Comparison of ENCODE assay signal across 14 cellular contexts in genomic region chr3:13674538-13675185, GRCh38.
DNase-seq lines count a peak whose midpoint lies in the region; ATAC-seq and TF ChIP-seq lines count a peak whose summit lies in the region.
"Had no signal": no experiment of that assay in that cellular context is flagged by ENCODE, and none has a peak within 500 bp of the region (broad histone marks: within the 10 kb centered on the region; RNA-seq: fewer than 3 reads in every experiment).

No MANE protein-coding gene starts in this region.

- POLR2A ChIA-PET in HEK293 (lab: Yijun Ruan, JAX), result no interaction called here

- no peak overlapping the region for H2BK15ac ChIP-seq in mesendoderm (replicated peaks; ENCODE audit: low read depth)

- H3K23ac ChIP-seq in mesendoderm (ENCODE audit: low read length), result peak overlapping the region; percentile 35

- WGBS in mesendoderm (ENCODE audit: extremely low coverage, insufficient coverage, low lambda C conversion rate), result no CpG with 5 or more reads among the region's 10 CpGs
- WGBS in aorta, 2 donors, result 46 to 67% methylated on average over 8 to 10 of the region's 10 CpGs

- H3K27ac ChIP-seq in HEK293 (ENCODE audit: extremely low read depth, low read depth, low read length) (no peak overlapping the region), caudate nucleus (ENCODE audit: low read depth, low read length) (peak overlapping the region; percentile 36), mesendoderm (ENCODE audit: low read depth, low read length) (no peak overlapping the region), aorta (ENCODE audit: low read depth in 1 of 2, low read length in 2 of 2) (no peak overlapping the region)
- H3K27ac ChIP-seq: BLaER1 treated with 17β-estradiol and CSF1 and Interleukin-3, amounts not matched to agents 10 nM and 100 nM; HL-60 had no signal

- no peak overlapping the region for H3K4me3 ChIP-seq in HEK293 (ENCODE audit: low read depth, low read length)
- no peak overlapping the region for H3K4me3 ChIP-seq in mesendoderm (ENCODE audit: low read length)
- no peak overlapping the region for H3K4me3 ChIP-seq in aorta (ENCODE audit: low read length in 2 of 2)
- H3K4me3 ChIP-seq: BLaER1 treated with 17β-estradiol and CSF1 and Interleukin-3, amounts not matched to agents 10 nM and 100 nM; HAP-1 had no signal

- H3K18ac ChIP-seq in mesendoderm (ENCODE audit: low read length), result no peak overlapping the region

- CTCF ChIA-PET in HEK293 (lab: Yijun Ruan, JAX), result interaction anchor here (0.6 to 2.0 kb wide), 5 partner anchors 11 to 495 kb away, joined by 3 to 6 read pairs (median 4); partner anchors contain the start of gene WNT7A

- H3K9me3 ChIP-seq in HEK293 (ENCODE audit: control insufficient read depth, insufficient read depth, low read depth, low read length) (no peaks in the 10 kb centered on the region), aorta (ENCODE audit: control insufficient read depth, low read length) (peaks cover 4% of the 10 kb centered on the region)
- H3K9me3 ChIP-seq: HAP-1 had no signal

- H3K27me3 ChIP-seq in mesendoderm (ENCODE audit: insufficient read depth, low read length, poor library complexity) (no peaks in the 10 kb centered on the region), aorta (ENCODE audit: control insufficient read depth in 1 of 2, insufficient read depth in 2 of 2, low read length in 1 of 2) (no peaks in the 10 kb centered on the region)
- H3K27me3 ChIP-seq: BLaER1 treated with 17β-estradiol and CSF1 and Interleukin-3, amounts not matched to agents 10 nM and 100 nM had no signal

- H3K36me3 ChIP-seq in HEK293 (ENCODE audit: control insufficient read depth in 2 of 2, insufficient read depth in 1 of 2, low read length in 2 of 2), result no peaks in the 10 kb centered on the region
- no peaks in the 10 kb centered on the region for H3K36me3 ChIP-seq in mesendoderm (ENCODE audit: control insufficient read depth, insufficient read depth, low read length)
- no peaks in the 10 kb centered on the region for H3K36me3 ChIP-seq in aorta (ENCODE audit: control insufficient read depth in 1 of 2, insufficient read depth in 2 of 2, low read length in 1 of 2)
- H3K36me3 ChIP-seq: BLaER1 treated with 17β-estradiol and CSF1 and Interleukin-3, amounts not matched to agents 10 nM and 100 nM; HAP-1 had no signal

- H4K8ac ChIP-seq in mesendoderm (ENCODE audit: low read depth, low read length), result no peak overlapping the region

- H3K9ac ChIP-seq in mesendoderm (ENCODE audit: low read length), result no peak overlapping the region
- H3K9ac ChIP-seq: BLaER1 treated with 17β-estradiol and CSF1 and Interleukin-3, amounts not matched to agents 10 nM and 100 nM had no signal

- TF ChIP-seq CTCF in HEK293 (tag by site-specific recombination; IDR thresholded peaks at IDR 0.05), result no peak

- no peak overlapping the region for H2BK120ac ChIP-seq in mesendoderm (ENCODE audit: low read depth, low read length)

- H2BK5ac ChIP-seq in mesendoderm (ENCODE audit: low read length), result no peak overlapping the region

- H3K4ac ChIP-seq in mesendoderm (ENCODE audit: low read depth, low read length), result no peak overlapping the region

- H2AK5ac ChIP-seq in mesendoderm (ENCODE audit: low read length), result no peak overlapping the region

- peak in 22 of 61 donors; percentile 13 to 64 (median 26) for DNase-seq in caudate nucleus (lab: John Stamatoyannopoulos, UW)
- DNase-seq in mesendoderm, result no peak
- DNase-seq in putamen (ENCODE audit: low spot score), result peak; percentile 52
- DNase-seq in NCI-H2171 (lab: John Stamatoyannopoulos, UW), result no peak
- DNase-seq in aorta, result no peak
- no peak for DNase-seq in NCI-H128 (lab: John Stamatoyannopoulos, UW; ENCODE audit: unreplicated experiment)
- DNase-seq: Calu3; CD8-positive, alpha-beta T cell; DMS79 treated with DMSO at 0.1 percent for 48 hours; GF-D8 had no signal

- no peaks in the 10 kb centered on the region for H3K79me1 ChIP-seq in mesendoderm (ENCODE audit: low read length)

- no peak overlapping the region for H3K4me2 ChIP-seq in mesendoderm (ENCODE audit: low read length)
- H3K4me2 ChIP-seq: BLaER1 treated with 17β-estradiol and CSF1 and Interleukin-3, amounts not matched to agents 10 nM and 100 nM had no signal

- no peaks in the 10 kb centered on the region for H3K79me2 ChIP-seq in mesendoderm (ENCODE audit: control insufficient read depth, insufficient read depth, low read length)

- H3K56ac ChIP-seq in mesendoderm (ENCODE audit: low read length), result no peak overlapping the region

- H4K5ac ChIP-seq in mesendoderm (ENCODE audit: low read length), result no peak overlapping the region

- intact Hi-C loops in aorta (cut with DNase I), result no loop called here

- ATAC-seq in aorta (ENCODE audit: low FRiP score), result no peak
- ATAC-seq: CD8-positive, alpha-beta T cell had no signal

- H3K4me1 ChIP-seq in HEK293 (ENCODE audit: control insufficient read depth, insufficient read depth, low read length) (no peaks in the 10 kb centered on the region), mesendoderm (ENCODE audit: control insufficient read depth, low read depth, low read length) (no peaks in the 10 kb centered on the region), aorta (ENCODE audit: control insufficient read depth in 1 of 2, insufficient read depth in 2 of 2, low read length in 2 of 2) (no peaks in the 10 kb centered on the region)
- H3K4me1 ChIP-seq: BLaER1 treated with 17β-estradiol and CSF1 and Interleukin-3, amounts not matched to agents 10 nM and 100 nM; HAP-1 had no signal

TF ChIP-seq in HEK293, 187 proteins besides CTCF, POLR2A, EP300 and RAD21:
- peak; percentile 98 for TF ChIP-seq ZFHX2 (tag by site-specific recombination; conservative IDR thresholded peaks at IDR 0.05)
- TF ChIP-seq ZNF391 (tag by site-specific recombination; IDR thresholded peaks at IDR 0.05; ENCODE audit: borderline replicate concordance, low read depth), result no peak
- peak; percentile 99 for TF ChIP-seq EGR2 (tag by site-specific recombination; IDR thresholded peaks at IDR 0.05; ENCODE audit: low read depth)
- TF ChIP-seq ZNF48 (tag by site-specific recombination; IDR thresholded peaks at IDR 0.05), result no peak
- no peak for TF ChIP-seq MEIS1 (CRISPR knock-in tag; IDR thresholded peaks at IDR 0.05; ENCODE audit: borderline replicate concordance)
- no peak for TF ChIP-seq ZNF510 (tag by site-specific recombination; IDR thresholded peaks at IDR 0.05; ENCODE audit: insufficient replicate concordance)
